1 cellular context compared by ENCODE assay signal in genomic region chr18:77005651-77006195, GRCh38.
TF ChIP-seq lines count a peak whose summit lies in the region.

No MANE protein-coding gene starts in this region.

TF ChIP-seq in HepG2, 621 proteins besides CTCF, POLR2A, EP300 and RAD21 (continued from another document):
- no peak for TF ChIP-seq MXD3 (CRISPR knock-in tag; IDR thresholded peaks at IDR 0.05)
- TF ChIP-seq MAFF (IDR thresholded peaks at IDR 0.05; ENCODE audit: low read depth, low read length): 0 out of 2 replicates have a peak, but pooled peaks have one; percentile 27
- TF ChIP-seq NFIC (IDR thresholded peaks at IDR 0.05; ENCODE audit: low read length): no peak
- TF ChIP-seq FOXM1 (CRISPR knock-in tag; IDR thresholded peaks at IDR 0.05): no peak
